In the genomic region with DNA sequence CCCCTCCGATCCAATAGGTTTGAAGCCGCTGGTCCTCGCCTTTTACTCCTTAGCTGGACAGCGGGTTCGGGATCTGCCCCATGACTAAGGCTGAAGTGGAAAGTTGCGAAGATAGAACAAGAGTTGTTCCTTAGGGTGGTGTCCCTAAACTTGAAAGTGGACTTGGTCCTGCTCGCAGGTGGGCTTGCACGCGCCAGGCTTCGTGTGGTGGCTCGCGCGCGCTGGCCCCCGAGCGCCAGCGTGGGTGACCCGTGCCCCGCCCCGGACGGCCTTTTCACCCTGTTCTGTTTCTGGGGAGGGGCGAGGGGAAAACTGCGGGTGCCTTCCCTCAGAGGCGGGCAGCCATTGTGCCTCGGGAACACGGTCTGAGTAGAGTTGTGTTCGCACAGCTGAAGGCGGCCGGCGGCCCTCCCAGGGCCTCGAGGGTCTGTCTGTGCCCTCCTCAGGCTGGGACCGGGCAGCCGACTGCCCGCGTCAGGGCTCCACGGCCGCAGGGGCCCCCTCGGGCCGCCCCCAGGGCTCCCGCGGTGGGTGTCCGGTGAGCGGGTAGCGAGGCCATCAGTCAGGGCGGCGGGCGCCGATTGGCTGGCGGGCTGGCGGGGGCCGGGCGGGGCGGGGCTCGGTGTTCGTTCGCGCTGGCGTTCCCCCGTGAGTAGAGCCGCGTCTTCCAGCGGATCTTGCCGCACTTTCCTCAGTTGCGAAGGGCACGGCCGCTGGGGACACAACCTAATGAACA, we compare ENCODE assay signal across 8 cellular contexts. TPM values are rescaled to one million over a fixed set of nuclear protein-coding genes. Genes with fewer than 3 reads are reported as not detected.
A peak's percentile ranks its signal among the peaks of the same experiment; 100 is the strongest.
DNase-seq lines count a peak whose midpoint lies in the region; ATAC-seq and TF ChIP-seq lines count a peak whose summit lies in the region.

No MANE protein-coding gene starts in this region.

- peak overlapping the region; percentile 76 for H3K9ac ChIP-seq in NT2/D1 (ENCODE audit: insufficient read length, low read depth)

- peak overlapping the region; percentile 40 for H3K4me3 ChIP-seq in NT2/D1 (ENCODE audit: insufficient read length, low read depth)
- peak overlapping the region; percentile 51 for H3K4me3 ChIP-seq in epithelial cell of esophagus (ENCODE audit: low read length)
- H3K4me3 ChIP-seq in mononuclear cell (ENCODE audit: low read length): peak overlapping the region; percentile 63

- no peaks in the 10 kb centered on the region for H3K27me3 ChIP-seq in NT2/D1 (ENCODE audit: insufficient read depth, insufficient read length)
- no peaks in the 10 kb centered on the region for H3K27me3 ChIP-seq in mononuclear cell (ENCODE audit: insufficient read depth, low read length)

- H3K36me3 ChIP-seq in NT2/D1 (ENCODE audit: insufficient read depth, insufficient read length, low read length): no peaks in the 10 kb centered on the region

- DNase-seq in C1 segment of cervical spinal cord (lab: John Stamatoyannopoulos, UW): peak; percentile 33 to 91 (median 82)
- no peak for DNase-seq in NT2/D1 (ENCODE audit: low read depth, low spot score)
- peak; percentile 67 for DNase-seq in activated T-cell treated with anti-CD3 and anti-CD28 coated beads for 4 hours
- peak; percentile 71 for DNase-seq in epithelial cell of esophagus (ENCODE audit: low read depth)
- peak; percentile 73 to 76 for DNase-seq in stimulated activated CD8-positive, alpha-beta memory T cell treated with anti-CD3 and anti-CD28 coated beads, Interleukin-2, amount 100 ng/mL, for 48 hours (ENCODE audit: low read depth in 2 of 2)

- H3K4me1 ChIP-seq in NT2/D1 (ENCODE audit: insufficient read depth, insufficient read length): peaks cover 4% of the 10 kb centered on the region
- peaks cover 73% of the 10 kb centered on the region for H3K4me1 ChIP-seq in mononuclear cell (ENCODE audit: insufficient read depth, low read length)

- ATAC-seq in GM19324 (IDR thresholded peaks at IDR 0.05; ENCODE audit: low FRiP score, unreplicated experiment): peak; percentile 72
- ATAC-seq in HG03439 (IDR thresholded peaks at IDR 0.05; ENCODE audit: unreplicated experiment): peak; percentile 54

- H3K9me3 ChIP-seq in NT2/D1 (ENCODE audit: insufficient read depth, low read length) (no peaks in the 10 kb centered on the region), mononuclear cell (ENCODE audit: low read depth, low read length) (no peaks in the 10 kb centered on the region)

- TF ChIP-seq CTCF in epithelial cell of esophagus (IDR thresholded peaks at IDR 0.05; ENCODE audit: insufficient read depth, low read depth, low read length, missing control alignments): no peak

RNA-seq across cellular contexts. Expression of a gene that starts 33.0 kb away (rescaled TPM):
- total RNA-seq in mononuclear cell: 47.5 TPM
